In genomic region chrX:151973262-151973661, GRCh38 we compare ENCODE assay signal across 1 cellular context.
TF ChIP-seq lines count a peak whose summit lies in the region.

No MANE protein-coding gene starts in this region.

TF ChIP-seq in SK-N-SH, 30 proteins besides CTCF, POLR2A, EP300 and RAD21 (continued from another document):
- TF ChIP-seq TEAD4 (IDR thresholded peaks at IDR 0.05; ENCODE audit: borderline replicate concordance, insufficient read depth) (no peak), PBX3 (IDR thresholded peaks at IDR 0.05) (no peak), NRF1 (IDR thresholded peaks at IDR 0.05; ENCODE audit: low read depth, low read length) (no peak), TCF12 (IDR thresholded peaks at IDR 0.05) (no peak), TAF1 (IDR thresholded peaks at IDR 0.05; ENCODE audit: borderline replicate concordance, low read depth, low read length) (no peak), IRF3 (IDR thresholded peaks at IDR 0.05; ENCODE audit: low read depth, low read length) (no peak), MXI1 (IDR thresholded peaks at IDR 0.05; ENCODE audit: low read depth, low read length) (no peak)
TF ChIP-seq in SK-N-SH: peak in this region for 0.
